In the genomic region with DNA sequence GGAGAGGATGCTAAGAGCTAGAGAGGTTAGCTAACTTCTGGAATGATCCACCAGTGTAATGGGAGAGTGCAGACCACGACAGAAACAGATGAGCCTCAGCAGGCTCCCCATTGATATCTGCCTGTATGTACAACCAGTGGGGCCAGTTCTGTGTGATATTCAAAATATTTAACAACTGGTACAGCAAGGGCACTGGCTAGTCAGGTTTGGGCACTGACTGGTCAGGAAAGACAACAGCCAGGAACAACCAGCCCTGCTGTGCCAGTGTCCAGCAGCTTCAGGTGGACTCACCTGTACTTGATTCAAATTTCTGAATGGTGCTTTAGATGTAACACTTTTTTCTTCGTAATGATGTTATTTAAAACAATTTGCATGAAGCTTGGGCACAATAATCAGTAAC, we compare ENCODE assay signal across 1 cellular context.
TF ChIP-seq lines count a peak whose summit lies in the region.

No MANE protein-coding gene starts in this region.

TF ChIP-seq in H1, 55 proteins besides CTCF, POLR2A, EP300 and RAD21 (continued from another document):
- TF ChIP-seq RNF2 (IDR thresholded peaks at IDR 0.05; ENCODE audit: borderline replicate concordance, low read depth, low read length, missing control alignments, poor library complexity, severe bottlenecking) = no peak
- no peak for TF ChIP-seq MAFK (IDR thresholded peaks at IDR 0.05; ENCODE audit: low read depth, low read length)
- TF ChIP-seq NRF1 (IDR thresholded peaks at IDR 0.05; ENCODE audit: low read depth, low read length) = no peak
- TF ChIP-seq MAX (IDR thresholded peaks at IDR 0.05) = no peak
- no peak for TF ChIP-seq HDAC6 (IDR thresholded peaks at IDR 0.05; ENCODE audit: low read depth, low read length)
